Comparison of ENCODE assay signal across 1 cellular context in genomic region chr17:82678265-82678891, GRCh38.
TF ChIP-seq lines count a peak whose summit lies in the region.

No MANE protein-coding gene starts in this region.

TF ChIP-seq in IMR-90, 13 proteins besides CTCF, POLR2A, EP300 and RAD21:
- no peak for TF ChIP-seq BHLHE40 (IDR thresholded peaks at IDR 0.05; ENCODE audit: low read depth, low read length)
